ENCODE assay signal across 15 cellular contexts in genomic region chr1:8646996-8647395, GRCh38.
"Had no signal": no experiment of that assay in that cellular context is flagged by ENCODE, and none has a peak within 500 bp of the region (broad histone marks: within the 10 kb centered on the region; RNA-seq: fewer than 3 reads in every experiment).

No MANE protein-coding gene starts in this region.

- DNase-seq: activated CD4-positive, alpha-beta T cell treated with anti-CD3 and anti-CD28 coated beads, Interleukin-2, amount 50 U/mL, for 4 hours; effector CD8-positive, alpha-beta T cell; hippocampal formation; islet precursor cell; left colon; lower lobe of right lung; ovary; right lobe of liver; stimulated activated CD4-positive, alpha-beta T cell treated with anti-CD3 and anti-CD28 coated beads, Interleukin-4, amount 100 ng/mL, for 1 hour; WERI-Rb-1 had no signal

- H3K9me3 ChIP-seq: lower lobe of right lung, ovary, right lobe of liver had no signal

- H3K36me3 ChIP-seq: lower lobe of right lung, ovary, right lobe of liver had no signal

- H3K27me3 ChIP-seq: ovary, right lobe of liver had no signal

- ATAC-seq: left colon had no signal

- H3K27ac Mint-ChIP-seq: activated naive CD8-positive, alpha-beta T cell; dendritic cell treated with granulocyte-macrophage colony-stimulating factor and Interleukin-4, amounts not matched to agents 40 ng/mL and 50 ng/mL, for 4 days had no signal

- H3K9me3 Mint-ChIP-seq: activated T-helper 1 cell treated with anti-CD3 and anti-CD28 coated beads, Interleukin-12 subunit alpha, Interleukin-12 subunit beta, Interleukin-2, Interleukin-4 antibody, amounts not matched to agents 30 ng/mL and 10 ng/mL and 1 ng/mL, durations not matched to agents 14 hours and 24 hours and 36 hours; dendritic cell treated with granulocyte-macrophage colony-stimulating factor and Interleukin-4, amounts not matched to agents 40 ng/mL and 50 ng/mL, for 4 days had no signal

- H3K27me3 Mint-ChIP-seq: activated naive CD8-positive, alpha-beta T cell; dendritic cell treated with granulocyte-macrophage colony-stimulating factor and Interleukin-4, amounts not matched to agents 40 ng/mL and 50 ng/mL, for 4 days had no signal

- H3K27ac ChIP-seq: lower lobe of right lung, ovary, right lobe of liver, WERI-Rb-1 had no signal

- H3K4me3 ChIP-seq: lower lobe of right lung, ovary, right lobe of liver, smooth muscle cell had no signal

- H3K4me3 Mint-ChIP-seq: activated naive CD8-positive, alpha-beta T cell; activated T-helper 1 cell treated with anti-CD3 and anti-CD28 coated beads, Interleukin-12 subunit alpha, Interleukin-12 subunit beta, Interleukin-2, Interleukin-4 antibody, amounts not matched to agents 30 ng/mL and 10 ng/mL and 1 ng/mL, durations not matched to agents 14 hours and 24 hours and 36 hours; dendritic cell treated with granulocyte-macrophage colony-stimulating factor and Interleukin-4, amounts not matched to agents 40 ng/mL and 50 ng/mL, for 4 days; mesothelial cell of epicardium had no signal
